ENCODE assay signal across 21 cellular contexts in the genomic region with DNA sequence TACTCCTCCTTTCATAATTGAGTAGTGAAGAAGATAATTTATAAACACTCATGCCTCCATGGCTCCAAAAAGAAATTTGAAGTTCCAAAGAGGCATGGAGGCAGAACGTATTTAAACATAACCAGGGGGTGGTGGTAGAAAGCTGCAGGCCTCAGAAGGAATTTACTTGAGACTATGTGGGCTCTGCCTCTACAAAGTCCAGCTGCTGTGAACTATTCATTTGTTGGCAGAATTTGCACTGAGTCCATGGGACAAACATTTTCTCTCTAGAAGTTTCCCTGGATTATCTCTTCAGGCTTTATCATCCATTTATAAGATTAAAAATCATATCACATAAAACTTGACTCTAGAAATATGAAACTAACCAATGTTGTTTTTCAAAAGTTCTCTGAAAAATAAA.
A peak's percentile ranks its signal among the peaks of the same experiment; 100 is the strongest.
DNase-seq lines count a peak whose midpoint lies in the region; ATAC-seq, FAIRE-seq and TF ChIP-seq lines count a peak whose summit lies in the region.
"Had no signal": no experiment of that assay in that cellular context is flagged by ENCODE, and none has a peak within 500 bp of the region (broad histone marks: within the 10 kb centered on the region; RNA-seq: fewer than 3 reads in every experiment).

No MANE protein-coding gene starts in this region.

- H3K27me3 Mint-ChIP-seq in chondrocyte (ENCODE audit: low read depth) (no peaks in the 10 kb centered on the region), glutamatergic neuron (ENCODE audit: unreplicated experiment) (no peaks in the 10 kb centered on the region)

- H3K9me2 ChIP-seq in PC-9 (ENCODE audit: insufficient read depth), result no peaks in the 10 kb centered on the region

- H3K36me3 ChIP-seq in PC-9 (ENCODE audit: low read depth), result no peaks in the 10 kb centered on the region
- H3K36me3 ChIP-seq in left lung, result no peaks in the 10 kb centered on the region
- no peaks in the 10 kb centered on the region for H3K36me3 ChIP-seq in psoas muscle (ENCODE audit: insufficient read depth in 1 of 2, low read depth in 1 of 2)
- H3K36me3 ChIP-seq in adrenal gland (replicated peaks in 1 of 2), result no peaks in the 10 kb centered on the region
- H3K36me3 ChIP-seq: BE2C had no signal

- TF ChIP-seq CTCF in PC-9 (conservative IDR thresholded peaks at IDR 0.05) (no peak), chondrocyte (IDR thresholded peaks at IDR 0.05) (no peak), left lung (IDR thresholded peaks at IDR 0.05) (no peak), psoas muscle (IDR thresholded peaks at IDR 0.05) (no peak), glutamatergic neuron (IDR thresholded peaks at IDR 0.05; ENCODE audit: partially characterized antibody, unreplicated experiment) (no peak), adrenal gland (IDR thresholded peaks at IDR 0.05) (no peak)

- peaks cover 11% of the 10 kb centered on the region; the same call in 1 of the 2 replicates for H3F3A ChIP-seq in PC-9 (ENCODE audit: insufficient read depth, low read depth)

- H3K4me2 ChIP-seq in PC-9, result no peak overlapping the region

- H3K79me2 ChIP-seq in PC-9 (ENCODE audit: low read depth), result no peaks in the 10 kb centered on the region

- H3K4me1 ChIP-seq in PC-9 (replicated peaks; ENCODE audit: insufficient read depth) (peaks cover 40% of the 10 kb centered on the region), left lung (peaks cover 7 to 18% of the 10 kb centered on the region in 2 donors), psoas muscle (peaks cover 66% of the 10 kb centered on the region), adrenal gland (replicated peaks in 1 of 2) (peaks cover 10 to 22% of the 10 kb centered on the region in 2 donors)

- H3K4me3 ChIP-seq in PC-9 (no peak overlapping the region), left lung (no peak overlapping the region), psoas muscle (no peak overlapping the region), adrenal gland (no peak overlapping the region)

- TF ChIP-seq POLR2A in GM12891 (IDR thresholded peaks at IDR 0.05; ENCODE audit: low read depth, low read length), result no peak
- no peak for TF ChIP-seq POLR2A in adrenal gland (IDR thresholded peaks at IDR 0.05)

- H3K27ac ChIP-seq in PC-9 (0 out of 2 replicates have a peak overlapping the region, but pooled peaks have one; percentile 68), left lung (peak overlapping the region in 1 of 2 donors; percentile 43), psoas muscle (peak overlapping the region; percentile 80), adrenal gland (peak overlapping the region in 2 of 5 donors; percentile 14 to 75)
- H3K27ac ChIP-seq: KMS-11 had no signal

- no peaks in the 10 kb centered on the region for H3K9me3 Mint-ChIP-seq in chondrocyte (ENCODE audit: low read depth)
- no peaks in the 10 kb centered on the region for H3K9me3 Mint-ChIP-seq in glutamatergic neuron (ENCODE audit: unreplicated experiment)

- no peaks in the 10 kb centered on the region for H3K36me3 Mint-ChIP-seq in chondrocyte (ENCODE audit: low read depth)
- H3K36me3 Mint-ChIP-seq in glutamatergic neuron (ENCODE audit: unreplicated experiment), result no peaks in the 10 kb centered on the region

- peak; percentile 19 for ATAC-seq in left lung
- ATAC-seq in psoas muscle, result no peak
- ATAC-seq in HG03135 (IDR thresholded peaks at IDR 0.05; ENCODE audit: unreplicated experiment), result no peak

- H3K4me1 Mint-ChIP-seq in chondrocyte (ENCODE audit: low read depth), result peaks cover 49% of the 10 kb centered on the region
- peaks cover 17% of the 10 kb centered on the region for H3K4me1 Mint-ChIP-seq in glutamatergic neuron (ENCODE audit: low read depth, unreplicated experiment)

- H2AFZ ChIP-seq in PC-9, result no peak overlapping the region

- H4K20me1 ChIP-seq in PC-9 (ENCODE audit: insufficient read depth), result no peaks in the 10 kb centered on the region

- DNase-seq in PC-9 (no peak), chondrocyte (ENCODE audit: low spot score) (no peak), left lung (no peak), psoas muscle (no peak), glutamatergic neuron (no peak), GM12891 (ENCODE audit: insufficient read length, low spot score) (no peak), adrenal gland (no peak)
- DNase-seq: BE2C, DMS53, GDM1, MV-4-11, NCI-H1105 treated with DMSO at 0.1 percent for 48 hours, NCI-H2081, NCI-H2171, NCI-H345, NCI-H524 treated with DMSO at 0.1 percent for 48 hours had no signal

- H3K27me3 ChIP-seq in PC-9 (ENCODE audit: insufficient read depth, low read depth), result no peaks in the 10 kb centered on the region
- H3K27me3 ChIP-seq in left lung, result no peaks in the 10 kb centered on the region
- H3K27me3 ChIP-seq in psoas muscle (ENCODE audit: insufficient read depth in 3 of 3, low read length in 2 of 3), result no peaks in the 10 kb centered on the region
- H3K27me3 ChIP-seq in adrenal gland, result no peaks in the 10 kb centered on the region
- H3K27me3 ChIP-seq: BE2C had no signal

- no peaks in the 10 kb centered on the region for H3K9me3 ChIP-seq in PC-9 (ENCODE audit: insufficient read depth, low read depth)
- no peaks in the 10 kb centered on the region for H3K9me3 ChIP-seq in left lung
- H3K9me3 ChIP-seq in psoas muscle, result no peaks in the 10 kb centered on the region
- no peaks in the 10 kb centered on the region for H3K9me3 ChIP-seq in adrenal gland (replicated peaks in 1 of 3)
- H3K9me3 ChIP-seq: BE2C had no signal

- intact Hi-C loops in PC-9 (cut with micrococcal nuclease; ENCODE audit: unreplicated experiment), result no loop called here
- intact Hi-C loops in left lung (cut with DNase I), result no loop called here
- intact Hi-C loops in psoas muscle (cut with DNase I), result no loop called here
- intact Hi-C loops in adrenal gland (cut with DNase I), result no loop called here

- no peak for FAIRE-seq in GM12891 (lab: Jason Lieb, UNC)
- FAIRE-seq: D721Med, HTR-8/SVneo, RCC 7860 had no signal

- H3K4me3 Mint-ChIP-seq in chondrocyte (ENCODE audit: unreplicated experiment) (no peak overlapping the region), glutamatergic neuron (ENCODE audit: unreplicated experiment) (no peak overlapping the region)

- BruUV-seq in PC-9 (replicated peaks; lab: Mats Ljungman, UMichigan), result no TSS peak

- WGBS in psoas muscle, 3 donors, result 77 to 83% (median 81%) methylated on average over 1 of the region's 1 CpG
- 77 to 86% (median 83%) methylated on average over 1 of the region's 1 CpG for WGBS in adrenal gland, 4 donors

- POLR2A ChIA-PET in PC-9 (lab: Charles Lee; ENCODE audit: unreplicated experiment), result no interaction called here

- CTCF ChIA-PET in PC-9 (lab: Charles Lee), result no interaction called here

- H3K27ac Mint-ChIP-seq in chondrocyte (ENCODE audit: unreplicated experiment), result peak overlapping the region; percentile 32
- no peak overlapping the region for H3K27ac Mint-ChIP-seq in glutamatergic neuron (ENCODE audit: unreplicated experiment)

TF ChIP-seq in GM12891, 5 proteins besides CTCF, POLR2A, EP300 and RAD21:
- TF ChIP-seq POU2F2 (IDR thresholded peaks at IDR 0.05; ENCODE audit: low read depth, low read length) (no peak), PAX5 (IDR thresholded peaks at IDR 0.05; ENCODE audit: insufficient read depth, low read length, severe bottlenecking) (no peak), SPI1 (IDR thresholded peaks at IDR 0.05; ENCODE audit: low read depth, low read length) (no peak), POLR2AphosphoS5 (IDR thresholded peaks at IDR 0.05; ENCODE audit: low read depth, low read length) (no peak), TAF1 (IDR thresholded peaks at IDR 0.05; ENCODE audit: low read depth, low read length) (no peak)
